Comparison of ENCODE assay signal across 25 cellular contexts in genomic region chr20:40293740-40294139, GRCh38.
DNase-seq lines count a peak whose midpoint lies in the region; ATAC-seq and TF ChIP-seq lines count a peak whose summit lies in the region.
"Had no signal": no experiment of that assay in that cellular context is flagged by ENCODE, and none has a peak within 500 bp of the region (broad histone marks: within the 10 kb centered on the region; RNA-seq: fewer than 3 reads in every experiment).

No MANE protein-coding gene starts in this region.

- TF ChIP-seq CTCF in choroid plexus epithelial cell (conservative IDR thresholded peaks at IDR 0.05; ENCODE audit: low read depth, low read length) (no peak), thoracic aorta (IDR thresholded peaks at IDR 0.05) (no peak)

- H3K27me3 ChIP-seq in right cardiac atrium (ENCODE audit: control insufficient read depth, insufficient read depth) (no peaks in the 10 kb centered on the region), thoracic aorta (replicated peaks; ENCODE audit: insufficient read depth) (no peaks in the 10 kb centered on the region)
- H3K27me3 ChIP-seq: BLaER1 treated with 17β-estradiol and CSF1 and Interleukin-3, amounts not matched to agents 10 nM and 100 nM; cardiac muscle cell had no signal

- intact Hi-C loops in right cardiac atrium (cut with DNase I): no loop called here

- H3K36me3 ChIP-seq in thoracic aorta: no peaks in the 10 kb centered on the region
- H3K36me3 ChIP-seq: BLaER1 treated with 17β-estradiol and CSF1 and Interleukin-3, amounts not matched to agents 10 nM and 100 nM; cardiac muscle cell had no signal

- H3K4me3 ChIP-seq in choroid plexus epithelial cell (ENCODE audit: low read depth, low read length) (no peak overlapping the region), right cardiac atrium (ENCODE audit: low read length) (no peak overlapping the region), thoracic aorta (no peak overlapping the region)
- H3K4me3 ChIP-seq: BLaER1 treated with 17β-estradiol and CSF1 and Interleukin-3, amounts not matched to agents 10 nM and 100 nM; cardiac muscle cell had no signal

- ATAC-seq in right cardiac atrium: peak; percentile 76 to 86
- ATAC-seq in thoracic aorta (ENCODE audit: insufficient number of reproducible peaks, low FRiP score, low read depth): peak; percentile 76
- ATAC-seq in GM18511 (IDR thresholded peaks at IDR 0.05; ENCODE audit: unreplicated experiment): no peak
- ATAC-seq: activated CD8-positive, alpha-beta T cell treated with anti-CD3 and anti-CD28 coated beads, Interleukin-2, amount 10 ng/mL, durations not matched to agents 7 days and 5 days; activated T-cell treated with anti-CD3 and anti-CD28 coated beads, Interleukin-2, amount 50 U/mL, for 72 hours; stimulated activated memory B cell treated with anti-CD40 and anti-IgM and Interleukin-4, amounts not matched to agents 10 μg/mL and 1 μg/mL and 100 μg/mL, for 72 hours; T-helper 17 cell had no signal

- DNase-seq in DMS79 treated with DMSO at 0.1 percent for 48 hours (lab: John Stamatoyannopoulos, UW) (peak; percentile 3), DMS79 (lab: John Stamatoyannopoulos, UW) (no peak), choroid plexus epithelial cell (ENCODE audit: low read depth) (peak; percentile 24), right cardiac atrium (peak in 1 of 3 donors; percentile 18), thoracic aorta (ENCODE audit: low spot score) (peak; percentile 25), AG08395 (ENCODE audit: low spot score) (no peak), HT-29 (ENCODE audit: low spot score) (no peak)
- DNase-seq: 8988T; activated B cell treated with CpG ODN at 0.5 μM for 24 hours; activated CD8-positive, alpha-beta T cell treated with anti-CD3 and anti-CD28 coated beads, Interleukin-2, amount 10 ng/mL, durations not matched to agents 7 days and 5 days; activated naive CD8-positive, alpha-beta T cell treated with anti-CD3 and anti-CD28 coated beads, Interleukin-2, amount 10 ng/mL, durations not matched to agents 7 days and 5 days; activated T-cell treated with anti-CD3 and anti-CD28 coated beads, Interleukin-2, amount 50 U/mL, for 72 hours; DMS53; foreskin fibroblast; H7; NCI-H1048; NCI-H226; SIG-M5; stimulated activated CD4-positive, alpha-beta T cell treated with anti-CD3 and anti-CD28 coated beads, Interleukin-12 subunit alpha, Interleukin-12 subunit beta, amount 100 ng/mL, for 4 hours; T-helper 17 cell had no signal

- H3K27ac ChIP-seq in right cardiac atrium (ENCODE audit: low read length) (no peak overlapping the region), thoracic aorta (peak overlapping the region; percentile 57 to 58)
- H3K27ac ChIP-seq: BLaER1 treated with 17β-estradiol and CSF1 and Interleukin-3, amounts not matched to agents 10 nM and 100 nM; cardiac muscle cell; HL-60 had no signal

- WGBS in right cardiac atrium: 13% methylated on average over 1 of the region's 1 CpG

- H3K4me1 ChIP-seq in right cardiac atrium (ENCODE audit: control insufficient read depth, insufficient read depth, low read length) (peaks cover 2% of the 10 kb centered on the region), thoracic aorta (ENCODE audit: control insufficient read depth in 1 of 2, low read depth in 2 of 2) (peaks cover 13 to 39% of the 10 kb centered on the region in 2 donors)

- no peaks in the 10 kb centered on the region for H3K9me3 ChIP-seq in right cardiac atrium (ENCODE audit: control insufficient read depth, low read length)
- no peaks in the 10 kb centered on the region for H3K9me3 ChIP-seq in thoracic aorta

Comparison
In these comparisons a context has a peak if more than half of its experiments do, and no peak if none do; other contexts are left out.
1. DNase-seq: peak in DMS79 treated with DMSO at 0.1 percent for 48 hours (single experiment), choroid plexus epithelial cell (single experiment) and thoracic aorta (single experiment); none in DMS79 (single experiment), AG08395 (single experiment) and HT-29 (single experiment).